8 cellular contexts compared by ENCODE assay signal in genomic region chr2:239267411-239267941, GRCh38.
DNase-seq lines count a peak whose midpoint lies in the region; ATAC-seq and TF ChIP-seq lines count a peak whose summit lies in the region.

No MANE protein-coding gene starts in this region.

- H3K27me3 Mint-ChIP-seq in activated CD4-positive, alpha-beta T cell treated with anti-CD3 and anti-CD28 coated beads for 36 hours, result peaks cover 18% of the 10 kb centered on the region

- no peak for TF ChIP-seq CTCF in coronary artery (IDR thresholded peaks at IDR 0.05)

- H3K9ac ChIP-seq in mucosa of rectum (ENCODE audit: low read depth in 1 of 2, low read length in 2 of 2), result peak overlapping the region; percentile 48 to 57

- peaks cover 57 to 60% of the 10 kb centered on the region in 2 donors for H3K4me1 ChIP-seq in mucosa of rectum (ENCODE audit: control insufficient read depth in 2 of 2, insufficient read depth in 2 of 2, low read length in 2 of 2)

- H3K4me3 Mint-ChIP-seq in activated CD4-positive, alpha-beta T cell treated with anti-CD3 and anti-CD28 coated beads for 36 hours, result peak overlapping the region; percentile 80
- H3K4me3 Mint-ChIP-seq in stimulated activated effector memory CD8-positive, alpha-beta T cell treated with anti-CD3 and anti-CD28 coated beads, Interleukin-12 subunit alpha, Interleukin-12 subunit beta, amount 100 ng/mL, for 72 hours, result peak overlapping the region; percentile 90

- H3K4me3 ChIP-seq in coronary artery (peak overlapping the region; percentile 52), mucosa of rectum (ENCODE audit: low read length in 2 of 2) (peak overlapping the region; percentile 53 to 70)

- no peaks in the 10 kb centered on the region for H3K9me3 Mint-ChIP-seq in activated CD4-positive, alpha-beta T cell treated with anti-CD3 and anti-CD28 coated beads for 36 hours (ENCODE audit: low read depth)
- no peaks in the 10 kb centered on the region for H3K9me3 Mint-ChIP-seq in stimulated activated effector memory CD8-positive, alpha-beta T cell treated with anti-CD3 and anti-CD28 coated beads, Interleukin-12 subunit alpha, Interleukin-12 subunit beta, amount 100 ng/mL, for 72 hours

- peak; percentile 88 for ATAC-seq in GM21717 (IDR thresholded peaks at IDR 0.05; ENCODE audit: unreplicated experiment)
- peak; percentile 75 for ATAC-seq in activated CD4-positive, alpha-beta T cell treated with anti-CD3 and anti-CD28 coated beads for 36 hours
- peak; percentile 90 for ATAC-seq in stimulated activated effector memory CD8-positive, alpha-beta T cell treated with anti-CD3 and anti-CD28 coated beads, Interleukin-12 subunit alpha, Interleukin-12 subunit beta, amount 100 ng/mL, for 72 hours

- H3K36me3 Mint-ChIP-seq in activated CD4-positive, alpha-beta T cell treated with anti-CD3 and anti-CD28 coated beads for 36 hours (ENCODE audit: low read depth), result peaks cover 4% of the 10 kb centered on the region
- H3K36me3 Mint-ChIP-seq in stimulated activated effector memory CD8-positive, alpha-beta T cell treated with anti-CD3 and anti-CD28 coated beads, Interleukin-12 subunit alpha, Interleukin-12 subunit beta, amount 100 ng/mL, for 72 hours, result peaks cover 33% of the 10 kb centered on the region

- intact Hi-C loops in activated CD4-positive, alpha-beta T cell treated with anti-CD3 and anti-CD28 coated beads for 36 hours (cut with DNase I, micrococcal nuclease), result loop anchor here (1.0 to 10.0 kb wide), 10 partner anchors 8 to 615 kb away; partner anchors contain the start of gene HDAC4 (in 1 of the 2)

- H3K27ac ChIP-seq in coronary artery, result peak overlapping the region; percentile 75 to 80
- H3K27ac ChIP-seq in mucosa of rectum (ENCODE audit: low read depth in 2 of 2, low read length in 2 of 2), result peak overlapping the region; percentile 87 to 89

- DNase-seq in CMK (ENCODE audit: low read depth), result peak; percentile 84
- DNase-seq in Kasumi-1 (lab: John Stamatoyannopoulos, UW), result peak; percentile 75 to 77
- peak; percentile 95 for DNase-seq in activated CD4-positive, alpha-beta T cell treated with anti-CD3 and anti-CD28 coated beads for 36 hours
- DNase-seq in coronary artery (ENCODE audit: low spot score), result peak; percentile 84
- DNase-seq in stimulated activated effector memory CD8-positive, alpha-beta T cell treated with anti-CD3 and anti-CD28 coated beads, Interleukin-12 subunit alpha, Interleukin-12 subunit beta, amount 100 ng/mL, for 72 hours (ENCODE audit: low spot score in 2 of 2), result peak; percentile 80 to 92
- DNase-seq in cortex of kidney (lab: John Stamatoyannopoulos, UW), result no peak

- peaks cover 77% of the 10 kb centered on the region for H3K4me1 Mint-ChIP-seq in activated CD4-positive, alpha-beta T cell treated with anti-CD3 and anti-CD28 coated beads for 36 hours
- peaks cover 86% of the 10 kb centered on the region for H3K4me1 Mint-ChIP-seq in stimulated activated effector memory CD8-positive, alpha-beta T cell treated with anti-CD3 and anti-CD28 coated beads, Interleukin-12 subunit alpha, Interleukin-12 subunit beta, amount 100 ng/mL, for 72 hours

- CTCF ChIA-PET in activated CD4-positive, alpha-beta T cell treated with anti-CD3 and anti-CD28 coated beads for 36 hours (lab: Charles Lee), result interaction anchor here (0.9 to 2.2 kb wide), 5 partner anchors 8 to 114 kb away, joined by 3 to 14 read pairs (median 4); no protein-coding TSS in a partner anchor

- H3K36me3 ChIP-seq in mucosa of rectum (ENCODE audit: control insufficient read depth in 2 of 2, insufficient read depth in 2 of 2, low read length in 2 of 2), result no peaks in the 10 kb centered on the region

- no peaks in the 10 kb centered on the region for H3K9me3 ChIP-seq in mucosa of rectum (ENCODE audit: control insufficient read depth in 2 of 2, low read length in 2 of 2)

- H3K27ac Mint-ChIP-seq in activated CD4-positive, alpha-beta T cell treated with anti-CD3 and anti-CD28 coated beads for 36 hours, result peak overlapping the region; percentile 96
- peak overlapping the region; percentile 96 for H3K27ac Mint-ChIP-seq in stimulated activated effector memory CD8-positive, alpha-beta T cell treated with anti-CD3 and anti-CD28 coated beads, Interleukin-12 subunit alpha, Interleukin-12 subunit beta, amount 100 ng/mL, for 72 hours

- POLR2A ChIA-PET in activated CD4-positive, alpha-beta T cell treated with anti-CD3 and anti-CD28 coated beads for 36 hours (lab: Charles Lee), result interaction anchor here (0.9 to 1.6 kb wide), 7 partner anchors 8 to 135 kb away, joined by 3 to 5 read pairs (median 3); partner anchors contain the start of gene HDAC4

- no peaks in the 10 kb centered on the region for H3K27me3 ChIP-seq in mucosa of rectum (ENCODE audit: control insufficient read depth in 2 of 2, insufficient read depth in 2 of 2, low read length in 2 of 2)
